In genomic region chr10:133339708-133340380, GRCh38 we compare ENCODE assay signal across 2 cellular contexts.
TF ChIP-seq lines count a peak whose summit lies in the region.

No MANE protein-coding gene starts in this region.

TF ChIP-seq in HEK293T, 16 proteins besides CTCF, POLR2A, EP300 and RAD21:
- TF ChIP-seq CTBP1 (IDR thresholded peaks at IDR 0.05; ENCODE audit: borderline replicate concordance) (peak; percentile 36; the same call in 1 of the 2 replicates), BHLHE40 (IDR thresholded peaks at IDR 0.05; ENCODE audit: borderline replicate concordance) (no peak)

TF ChIP-seq in H1, 55 proteins besides CTCF, POLR2A, EP300 and RAD21:
- TF ChIP-seq POLR2AphosphoS5 (IDR thresholded peaks at IDR 0.05; ENCODE audit: low read depth, low read length) (no peak), TEAD4 (IDR thresholded peaks at IDR 0.05; ENCODE audit: low read depth, low read length) (no peak), POU5F1 (IDR thresholded peaks at IDR 0.05; ENCODE audit: low read depth, low read length) (no peak)
